16 cellular contexts compared by ENCODE assay signal in genomic region chr15:90545095-90545494, GRCh38. TPM values are rescaled to one million over a fixed set of nuclear protein-coding genes. Genes with fewer than 3 reads are reported as not detected.
DNase-seq lines count a peak whose midpoint lies in the region; ATAC-seq, FAIRE-seq and TF ChIP-seq lines count a peak whose summit lies in the region.
"Had no signal": no experiment of that assay in that cellular context is flagged by ENCODE, and none has a peak within 500 bp of the region (broad histone marks: within the 10 kb centered on the region; RNA-seq: fewer than 3 reads in every experiment).

No MANE protein-coding gene starts in this region.

- H3K27me3 ChIP-seq in GM23248 (replicated peaks; ENCODE audit: insufficient read depth), result no peaks in the 10 kb centered on the region
- H3K27me3 ChIP-seq in RWPE2 (ENCODE audit: insufficient read depth, poor library complexity, severe bottlenecking), result no peaks in the 10 kb centered on the region
- no peaks in the 10 kb centered on the region for H3K27me3 ChIP-seq in endothelial cell of umbilical vein (ENCODE audit: control insufficient read depth in 2 of 2, insufficient read depth in 2 of 2, low read length in 2 of 2)
- H3K27me3 ChIP-seq in HAP-1 (ENCODE audit: low read depth), result no peaks in the 10 kb centered on the region
- H3K27me3 ChIP-seq: colonic mucosa, heart left ventricle had no signal

- no peaks in the 10 kb centered on the region for H3K9me3 ChIP-seq in GM23248 (ENCODE audit: low read depth)
- no peaks in the 10 kb centered on the region for H3K9me3 ChIP-seq in RWPE2 (ENCODE audit: severe bottlenecking)
- H3K9me3 ChIP-seq in endothelial cell of umbilical vein (replicated peaks; ENCODE audit: control insufficient read depth, insufficient read depth, low read length), result no peaks in the 10 kb centered on the region
- H3K9me3 ChIP-seq in HAP-1, result no peaks in the 10 kb centered on the region
- H3K9me3 ChIP-seq: colonic mucosa, heart left ventricle had no signal

- no peak overlapping the region for H2AFZ ChIP-seq in GM23248
- H2AFZ ChIP-seq in endothelial cell of umbilical vein (ENCODE audit: low read depth, low read length), result no peak overlapping the region
- H2AFZ ChIP-seq: parathyroid adenoma had no signal

- H3K79me2 ChIP-seq in GM23248 (ENCODE audit: insufficient read depth) (peaks cover 99% of the 10 kb centered on the region), endothelial cell of umbilical vein (ENCODE audit: control insufficient read depth, insufficient read depth, low read length) (peaks cover 2% of the 10 kb centered on the region)
- H3K79me2 ChIP-seq: parathyroid adenoma had no signal

- DNase-seq in activated CD4-positive, alpha-beta T cell treated with anti-CD3 and anti-CD28 coated beads, Interleukin-2, amount 10 ng/mL, durations not matched to agents 24 days and 14 days, result no peak
- DNase-seq in activated CD4-positive, alpha-beta T cell treated with anti-CD3 and anti-CD28 coated beads, Interleukin-2, amount 10 ng/mL, durations not matched to agents 7 days and 5 days, result no peak
- DNase-seq in GM23248 (peak; percentile 35), RWPE2 (ENCODE audit: low spot score) (no peak), endothelial cell of umbilical vein (ENCODE audit: low read depth, low spot score) (peak; percentile 58), HAP-1 (ENCODE audit: low spot score in 2 of 2) (no peak)
- DNase-seq: activated CD8-positive, alpha-beta memory T cell treated with anti-CD3 and anti-CD28 coated beads, Interleukin-2, amount 10 ng/mL, durations not matched to agents 7 days and 5 days; Calu3; colonic mucosa; heart left ventricle; NCI-H2171; SHP77 had no signal

- H3K4me2 ChIP-seq in GM23248 (ENCODE audit: unreplicated experiment), result no peak overlapping the region
- no peak overlapping the region for H3K4me2 ChIP-seq in endothelial cell of umbilical vein (ENCODE audit: insufficient read depth, low read length)
- H3K4me2 ChIP-seq: smooth muscle cell had no signal

- in situ Hi-C loops in GM23248 (cut with MboI), result no loop called here
- in situ Hi-C loops in HAP-1 (cut with MboI; ENCODE audit: low sequenced_read_pairs), result no loop called here

- peak; percentile 32 for TF ChIP-seq CTCF in RWPE2 (IDR thresholded peaks at IDR 0.05; ENCODE audit: poor library complexity, severe bottlenecking)
- TF ChIP-seq CTCF in endothelial cell of umbilical vein (IDR thresholded peaks at IDR 0.05; ENCODE audit: extremely low read depth in 1 of 2, insufficient read depth in 1 of 2, low read depth in 1 of 2, low read length in 2 of 2), result no peak

- H3K36me3 Mint-ChIP-seq in activated CD4-positive, alpha-beta T cell treated with anti-CD3 and anti-CD28 coated beads, Interleukin-2, amount 10 ng/mL, durations not matched to agents 24 days and 14 days (ENCODE audit: low read depth), result peaks cover 40% of the 10 kb centered on the region
- H3K36me3 Mint-ChIP-seq in activated CD4-positive, alpha-beta T cell treated with anti-CD3 and anti-CD28 coated beads, Interleukin-2, amount 10 ng/mL, durations not matched to agents 7 days and 5 days (ENCODE audit: low read depth), result peaks cover 51% of the 10 kb centered on the region

- H3K9me3 Mint-ChIP-seq in activated CD4-positive, alpha-beta T cell treated with anti-CD3 and anti-CD28 coated beads, Interleukin-2, amount 10 ng/mL, durations not matched to agents 24 days and 14 days, result no peaks in the 10 kb centered on the region
- H3K9me3 Mint-ChIP-seq in activated CD4-positive, alpha-beta T cell treated with anti-CD3 and anti-CD28 coated beads, Interleukin-2, amount 10 ng/mL, durations not matched to agents 7 days and 5 days, result no peaks in the 10 kb centered on the region

- peak overlapping the region; percentile 34 for H3K27ac Mint-ChIP-seq in activated CD4-positive, alpha-beta T cell treated with anti-CD3 and anti-CD28 coated beads, Interleukin-2, amount 10 ng/mL, durations not matched to agents 24 days and 14 days
- H3K27ac Mint-ChIP-seq in activated CD4-positive, alpha-beta T cell treated with anti-CD3 and anti-CD28 coated beads, Interleukin-2, amount 10 ng/mL, durations not matched to agents 7 days and 5 days, result no peak overlapping the region
- H3K27ac Mint-ChIP-seq: activated CD8-positive, alpha-beta memory T cell treated with anti-CD3 and anti-CD28 coated beads, Interleukin-2, amount 10 ng/mL, durations not matched to agents 7 days and 5 days had no signal

- H3K9ac ChIP-seq in GM23248, result no peak overlapping the region
- no peak overlapping the region for H3K9ac ChIP-seq in endothelial cell of umbilical vein (replicated peaks; ENCODE audit: extremely low read depth, insufficient read depth, low read length)
- H3K9ac ChIP-seq: parathyroid adenoma had no signal

- no peak overlapping the region for H3K4me3 Mint-ChIP-seq in activated CD4-positive, alpha-beta T cell treated with anti-CD3 and anti-CD28 coated beads, Interleukin-2, amount 10 ng/mL, durations not matched to agents 24 days and 14 days
- H3K4me3 Mint-ChIP-seq in activated CD4-positive, alpha-beta T cell treated with anti-CD3 and anti-CD28 coated beads, Interleukin-2, amount 10 ng/mL, durations not matched to agents 7 days and 5 days, result no peak overlapping the region
- H3K4me3 Mint-ChIP-seq: activated CD8-positive, alpha-beta memory T cell treated with anti-CD3 and anti-CD28 coated beads, Interleukin-2, amount 10 ng/mL, durations not matched to agents 7 days and 5 days had no signal

- H3K4me1 ChIP-seq in GM23248 (ENCODE audit: insufficient read depth) (no peaks in the 10 kb centered on the region), RWPE2 (ENCODE audit: insufficient read depth, poor library complexity, severe bottlenecking) (no peaks in the 10 kb centered on the region), endothelial cell of umbilical vein (ENCODE audit: control insufficient read depth, extremely low read depth, insufficient read depth, low read length) (peaks cover 3% of the 10 kb centered on the region), HAP-1 (no peaks in the 10 kb centered on the region)
- H3K4me1 ChIP-seq: colonic mucosa, parathyroid adenoma had no signal

- H3K27ac ChIP-seq in GM23248 (no peak overlapping the region), RWPE2 (ENCODE audit: poor library complexity, severe bottlenecking) (no peak overlapping the region), endothelial cell of umbilical vein (ENCODE audit: insufficient read depth, low read depth, low read length) (no peak overlapping the region)
- H3K27ac ChIP-seq: colonic mucosa, heart left ventricle, parathyroid adenoma had no signal

- POLR2A ChIA-PET in activated CD4-positive, alpha-beta T cell treated with anti-CD3 and anti-CD28 coated beads, Interleukin-2, amount 10 ng/mL, durations not matched to agents 7 days and 5 days (lab: Charles Lee), result no interaction called here
- POLR2A ChIA-PET in endothelial cell of umbilical vein (lab: Charles Lee), result no interaction called here

- H3K4me3 ChIP-seq in GM23248, result no peak overlapping the region
- H3K4me3 ChIP-seq in RWPE2 (ENCODE audit: severe bottlenecking), result no peak overlapping the region
- H3K4me3 ChIP-seq in endothelial cell of umbilical vein (replicated peaks in 1 of 3; ENCODE audit: insufficient read depth in 1 of 3, low read depth in 1 of 3, low read length in 3 of 3), result no peak overlapping the region
- no peak overlapping the region for H3K4me3 ChIP-seq in HAP-1
- H3K4me3 ChIP-seq: colonic mucosa, heart left ventricle, smooth muscle cell had no signal

- ATAC-seq in RWPE2 (ENCODE audit: low read depth) (no peak), GM19467 (IDR thresholded peaks at IDR 0.05; ENCODE audit: unreplicated experiment) (no peak), GM18861 (IDR thresholded peaks at IDR 0.05; ENCODE audit: unreplicated experiment) (no peak)
- ATAC-seq: activated CD8-positive, alpha-beta memory T cell treated with anti-CD3 and anti-CD28 coated beads, Interleukin-2, amount 10 ng/mL, durations not matched to agents 7 days and 5 days; heart left ventricle had no signal

- H3K27me3 Mint-ChIP-seq in activated CD4-positive, alpha-beta T cell treated with anti-CD3 and anti-CD28 coated beads, Interleukin-2, amount 10 ng/mL, durations not matched to agents 24 days and 14 days, result no peaks in the 10 kb centered on the region
- H3K27me3 Mint-ChIP-seq in activated CD4-positive, alpha-beta T cell treated with anti-CD3 and anti-CD28 coated beads, Interleukin-2, amount 10 ng/mL, durations not matched to agents 7 days and 5 days, result no peaks in the 10 kb centered on the region
- H3K27me3 Mint-ChIP-seq: activated CD8-positive, alpha-beta memory T cell treated with anti-CD3 and anti-CD28 coated beads, Interleukin-2, amount 10 ng/mL, durations not matched to agents 7 days and 5 days had no signal

- FAIRE-seq in endothelial cell of umbilical vein (lab: Jason Lieb, UNC), result peak; percentile 63

- H3F3A ChIP-seq in GM23248 (ENCODE audit: insufficient read depth), result 0 out of 2 replicates have a peak, but pooled peaks cover 9% of the 10 kb centered on the region

- dilution Hi-C loops in endothelial cell of umbilical vein (cut with MboI; ENCODE audit: extremely low pct_ligation_motif_present, low sequenced_read_pairs), result no loop called here

- WGBS in GM23248 (ENCODE audit: low coverage in 1 of 2, low lambda C conversion rate in 2 of 2, missing lambda C conversion rate in 2 of 2), 2 experiments, result 96 to 99% methylated on average over 7 of the region's 7 CpGs

- no TSS peak for BruUV-seq in endothelial cell of umbilical vein (replicated peaks; lab: Mats Ljungman, UMichigan)

- H4K20me1 ChIP-seq in GM23248 (ENCODE audit: insufficient read depth), result no peaks in the 10 kb centered on the region
- H4K20me1 ChIP-seq in endothelial cell of umbilical vein (replicated peaks; ENCODE audit: control insufficient read depth, extremely low read depth, insufficient read depth, low read length), result no peaks in the 10 kb centered on the region

- H3K4me1 Mint-ChIP-seq in activated CD4-positive, alpha-beta T cell treated with anti-CD3 and anti-CD28 coated beads, Interleukin-2, amount 10 ng/mL, durations not matched to agents 24 days and 14 days, result peaks cover 59% of the 10 kb centered on the region
- H3K4me1 Mint-ChIP-seq in activated CD4-positive, alpha-beta T cell treated with anti-CD3 and anti-CD28 coated beads, Interleukin-2, amount 10 ng/mL, durations not matched to agents 7 days and 5 days, result peaks cover 61% of the 10 kb centered on the region

- TF ChIP-seq POLR2A in endothelial cell of umbilical vein (IDR thresholded peaks at IDR 0.05; ENCODE audit: low read depth, low read length), result no peak

- intact Hi-C loops in activated CD4-positive, alpha-beta T cell treated with anti-CD3 and anti-CD28 coated beads, Interleukin-2, amount 10 ng/mL, durations not matched to agents 24 days and 14 days (cut with micrococcal nuclease), result no loop called here
- intact Hi-C loops in endothelial cell of umbilical vein (cut with micrococcal nuclease), result no loop called here

- H3K9me1 ChIP-seq in endothelial cell of umbilical vein (replicated peaks; ENCODE audit: control insufficient read depth, extremely low read depth, insufficient read depth, low read length), result no peaks in the 10 kb centered on the region

- CTCF ChIA-PET in activated CD4-positive, alpha-beta T cell treated with anti-CD3 and anti-CD28 coated beads, Interleukin-2, amount 10 ng/mL, durations not matched to agents 7 days and 5 days (lab: Charles Lee), result interaction anchor here (1.6 kb wide), 1 partner anchor 17 kb away, joined by 4 read pairs; no protein-coding TSS in a partner anchor
- CTCF ChIA-PET in endothelial cell of umbilical vein (lab: Charles Lee), result interaction anchor here (0.6 kb wide), 1 partner anchor 21 kb away, joined by 3 read pairs; no protein-coding TSS in a partner anchor

- no peaks in the 10 kb centered on the region for H3K9me2 ChIP-seq in GM23248 (ENCODE audit: insufficient read depth)

- H3K36me3 ChIP-seq in GM23248 (ENCODE audit: low read depth), result 0 out of 2 replicates have a peak, but pooled peaks cover 10% of the 10 kb centered on the region
- peaks cover 32% of the 10 kb centered on the region for H3K36me3 ChIP-seq in RWPE2 (ENCODE audit: low read depth)
- no peaks in the 10 kb centered on the region for H3K36me3 ChIP-seq in endothelial cell of umbilical vein (ENCODE audit: control insufficient read depth in 2 of 2, extremely low read depth in 1 of 2, insufficient read depth in 2 of 2, low read length in 2 of 2)
- H3K36me3 ChIP-seq in HAP-1 (replicated peaks), result peaks cover 2% of the 10 kb centered on the region; the same call in 1 of the 2 replicates
- H3K36me3 ChIP-seq: colonic mucosa had no signal

RNA-seq across cellular contexts. Expression of gene CRTC3, which starts 15.4 kb away (rescaled TPM):
- total RNA-seq in activated CD4-positive, alpha-beta T cell treated with anti-CD3 and anti-CD28 coated beads, Interleukin-2, amount 10 ng/mL, durations not matched to agents 24 days and 14 days, result 48.8 and 54.2 TPM in 2 replicates
- total RNA-seq in activated CD4-positive, alpha-beta T cell treated with anti-CD3 and anti-CD28 coated beads, Interleukin-2, amount 10 ng/mL, durations not matched to agents 7 days and 5 days, result 10 to 100 TPM; 85.1 to 90.7 TPM
- total RNA-seq in GM23248 (2014; rRNA removed; shearing (Covaris generic)), result 15.7 and 18.6 TPM in 2 replicates
- polyA plus RNA-seq in GM23248 (2016; fragmentation: Nextera tagmentation; extraction: Ambion mirVana) (16.9 and 18.1 TPM in 2 replicates), endothelial cell of umbilical vein (15.3 and 16.2 TPM in 2 replicates)
- total RNA-seq in endothelial cell of umbilical vein, result 25.9 and 26.4 TPM in 2 replicates
- 14.1 and 14.5 TPM in 2 replicates for polyA plus RNA-seq in endothelial cell of umbilical vein (2011; cell fraction: cytosol; rRNA removed)
- 30.1 and 40.1 TPM in 2 replicates for polyA plus RNA-seq in endothelial cell of umbilical vein (2011; cell fraction: nucleus; rRNA removed)
- 14.4 and 16.6 TPM in 2 replicates for polyA plus RNA-seq in endothelial cell of umbilical vein (2012)
- polyA minus RNA-seq in endothelial cell of umbilical vein, result 27.5 and 28.1 TPM in 2 replicates
- polyA minus RNA-seq in endothelial cell of umbilical vein (2011; cell fraction: cytosol; rRNA and poly(A)+ RNA removed), result 55.4 TPM
- polyA minus RNA-seq in endothelial cell of umbilical vein (2011; cell fraction: nucleus; rRNA and poly(A)+ RNA removed), result 28.9 and 35.4 TPM in 2 replicates

Comparison
In these comparisons a context has a peak if more than half of its experiments do, and no peak if none do; other contexts are left out.
1. DNase-seq: peak in GM23248 (single experiment) and endothelial cell of umbilical vein (single experiment); none in activated CD4-positive, alpha-beta T cell treated with anti-CD3 and anti-CD28 coated beads, Interleukin-2, amount 10 ng/mL, durations not matched to agents 24 days and 14 days (single experiment), activated CD4-positive, alpha-beta T cell treated with anti-CD3 and anti-CD28 coated beads, Interleukin-2, amount 10 ng/mL, durations not matched to agents 7 days and 5 days (single experiment), RWPE2 (single experiment) and HAP-1 (0 of 2).